23 cellular contexts compared by ENCODE assay signal in genomic region chr18:11810379-11810778, GRCh38. TPM values are rescaled to one million over a fixed set of nuclear protein-coding genes. Genes with fewer than 3 reads are reported as not detected.
DNase-seq lines count a peak whose midpoint lies in the region; ATAC-seq, FAIRE-seq and TF ChIP-seq lines count a peak whose summit lies in the region.
"Had no signal": no experiment of that assay in that cellular context is flagged by ENCODE, and none has a peak within 500 bp of the region (broad histone marks: within the 10 kb centered on the region; RNA-seq: fewer than 3 reads in every experiment).

No MANE protein-coding gene starts in this region.

- no peak overlapping the region for H2AK5ac ChIP-seq in H9 (ENCODE audit: insufficient read length, low read length)

- peak overlapping the region; percentile 66 for H3K18ac ChIP-seq in H9 (ENCODE audit: insufficient read length, low read depth, low read length)

- H3K27ac Mint-ChIP-seq in H9 (peak overlapping the region; percentile 95 to 99 (median 95)), WTC11 (peak overlapping the region; percentile 93; the same call in 1 of the 2 replicates), endodermal cell (peak overlapping the region; percentile 84), neural progenitor cell (no peak overlapping the region)
- H3K27ac Mint-ChIP-seq: B cell; CD4-positive, CD25-positive, alpha-beta regulatory T cell; CD8-positive, alpha-beta T cell; HFFc6 had no signal

- H3K79me2 ChIP-seq in H9 (ENCODE audit: insufficient read depth, low read length), result no peaks in the 10 kb centered on the region
- no peaks in the 10 kb centered on the region for H3K79me2 ChIP-seq in neural progenitor cell (ENCODE audit: low read depth)

- no peak for TF ChIP-seq POLR2A in GM12892 (IDR thresholded peaks at IDR 0.05; ENCODE audit: low read depth, low read length)

- no peak overlapping the region for H3K23ac ChIP-seq in H9 (ENCODE audit: insufficient read length, low read depth, low read length)

- H3K27ac ChIP-seq in H9 (ENCODE audit: insufficient read length, low read depth, low read length), result no peak overlapping the region
- no peak overlapping the region for H3K27ac ChIP-seq in endodermal cell (ENCODE audit: low read depth, low read length)
- H3K27ac ChIP-seq in neural progenitor cell, result peak overlapping the region; percentile 50
- H3K27ac ChIP-seq: BLaER1, C4-2B had no signal

- H3K14ac ChIP-seq in H9 (ENCODE audit: insufficient read depth, low read length), result peak overlapping the region; percentile 62; the same call in 1 of the 2 replicates

- no peak overlapping the region for H2BK5ac ChIP-seq in H9 (ENCODE audit: insufficient read length, low read length)

- no peak overlapping the region for H2BK12ac ChIP-seq in H9 (ENCODE audit: insufficient read length, low read depth, low read length)

- no peak overlapping the region for H3K4ac ChIP-seq in H9 (ENCODE audit: low read depth, low read length)

- no peaks in the 10 kb centered on the region for H3K79me1 ChIP-seq in H9 (ENCODE audit: insufficient read depth, low read depth, low read length, poor library complexity, severe bottlenecking)

- no peak overlapping the region for H4K91ac ChIP-seq in H9 (ENCODE audit: insufficient read length, low read depth, low read length)

- H3K9me3 Mint-ChIP-seq in H9 (no peaks in the 10 kb centered on the region), WTC11 (no peaks in the 10 kb centered on the region), endodermal cell (no peaks in the 10 kb centered on the region), neural progenitor cell (no peaks in the 10 kb centered on the region)
- H3K9me3 Mint-ChIP-seq: CD8-positive, alpha-beta T cell; HFFc6 had no signal

- no peak for ATAC-seq in WTC11
- ATAC-seq: CD8-positive, alpha-beta T cell; GM12878 had no signal

- no peaks in the 10 kb centered on the region for H3K36me3 Mint-ChIP-seq in H9 (ENCODE audit: insufficient read depth in 1 of 3, low read depth in 3 of 3)
- H3K36me3 Mint-ChIP-seq in WTC11, result no peaks in the 10 kb centered on the region
- H3K36me3 Mint-ChIP-seq in endodermal cell (ENCODE audit: low read depth), result peaks cover 2% of the 10 kb centered on the region
- H3K36me3 Mint-ChIP-seq in neural progenitor cell, result no peaks in the 10 kb centered on the region
- H3K36me3 Mint-ChIP-seq: CD4-positive, CD25-positive, alpha-beta regulatory T cell; CD8-positive, alpha-beta T cell had no signal

- H3K9me3 ChIP-seq in H9 (ENCODE audit: control insufficient read depth, low read depth, low read length) (no peaks in the 10 kb centered on the region), endodermal cell (ENCODE audit: control insufficient read depth, low read length) (no peaks in the 10 kb centered on the region), neural progenitor cell (ENCODE audit: low read depth) (no peaks in the 10 kb centered on the region)
- H3K9me3 ChIP-seq: BLaER1, HAP-1 had no signal

- H3K4me1 Mint-ChIP-seq in H9, result peaks cover 62% of the 10 kb centered on the region in 2 experiments
- H3K4me1 Mint-ChIP-seq in WTC11, result peaks cover 66% of the 10 kb centered on the region
- H3K4me1 Mint-ChIP-seq in endodermal cell, result peaks cover 57% of the 10 kb centered on the region
- peaks cover 42% of the 10 kb centered on the region for H3K4me1 Mint-ChIP-seq in neural progenitor cell
- H3K4me1 Mint-ChIP-seq: B cell; CD4-positive, CD25-positive, alpha-beta regulatory T cell had no signal

- WGBS in H9 (ENCODE audit: extremely low coverage, insufficient read length, low lambda C conversion rate), result no CpG with 5 or more reads among the region's 3 CpGs
- WGBS in endodermal cell (ENCODE audit: insufficient coverage in 1 of 2, insufficient read length in 1 of 2), 2 experiments, result 80 to 94% methylated on average over 2 to 3 of the region's 3 CpGs

- H3K27me3 Mint-ChIP-seq in H9 (ENCODE audit: low read depth) (no peaks in the 10 kb centered on the region), WTC11 (ENCODE audit: low read depth) (no peaks in the 10 kb centered on the region), endodermal cell (ENCODE audit: insufficient read depth) (no peaks in the 10 kb centered on the region), neural progenitor cell (ENCODE audit: insufficient read depth, low read depth) (peaks cover 5% of the 10 kb centered on the region)

- no peak for TF ChIP-seq CTCF in H9 (conservative IDR thresholded peaks at IDR 0.05)
- TF ChIP-seq CTCF in WTC11 (IDR thresholded peaks at IDR 0.05), result no peak
- TF ChIP-seq CTCF in endodermal cell (conservative IDR thresholded peaks at IDR 0.05), result no peak
- TF ChIP-seq CTCF in neural progenitor cell (IDR thresholded peaks at IDR 0.05), result no peak

- H3K4me1 ChIP-seq in H9 (ENCODE audit: insufficient read depth, low read length), result peaks cover 5% of the 10 kb centered on the region; the same call in 1 of the 2 replicates
- H3K4me1 ChIP-seq in endodermal cell (ENCODE audit: control insufficient read depth, insufficient read depth, low read length), result peaks cover 20% of the 10 kb centered on the region
- peaks cover 24% of the 10 kb centered on the region for H3K4me1 ChIP-seq in neural progenitor cell
- H3K4me1 ChIP-seq: BLaER1 had no signal

- peaks cover 3% of the 10 kb centered on the region for H3K36me3 ChIP-seq in endodermal cell (ENCODE audit: control insufficient read depth, insufficient read depth, low read length)
- H3K36me3 ChIP-seq in neural progenitor cell, result no peaks in the 10 kb centered on the region
- H3K36me3 ChIP-seq: BLaER1, HAP-1 had no signal

- CTCF ChIA-PET in WTC11 (lab: Charles Lee), result interaction anchor here (0.6 to 3.2 kb wide), 13 partner anchors 14 to 426 kb away, joined by 3 to 9 read pairs (median 5); no protein-coding TSS in a partner anchor

- no peak overlapping the region for H2BK20ac ChIP-seq in H9 (ENCODE audit: low read depth, low read length, poor library complexity, severe bottlenecking)

- POLR2A ChIA-PET in WTC11 (lab: Charles Lee), result interaction anchor here (0.6 kb wide), 1 partner anchor 62 kb away, joined by 3 read pairs; no protein-coding TSS in a partner anchor

- H2AFZ ChIP-seq in H9 (ENCODE audit: low read length) (no peak overlapping the region), neural progenitor cell (replicated peaks) (no peak overlapping the region)

- H2BK15ac ChIP-seq in H9 (ENCODE audit: low read depth, low read length), result no peak overlapping the region

- peaks cover 20% of the 10 kb centered on the region for H3F3A ChIP-seq in neural progenitor cell (ENCODE audit: low read depth)

- H4K5ac ChIP-seq in H9 (ENCODE audit: insufficient read length, low read depth, low read length), result no peak overlapping the region

- no peak overlapping the region for H3T11ph ChIP-seq in H9 (ENCODE audit: low read length)

- H4K20me1 ChIP-seq in H9 (ENCODE audit: control insufficient read depth, insufficient read depth, insufficient read length) (no peaks in the 10 kb centered on the region), neural progenitor cell (ENCODE audit: low read depth) (no peaks in the 10 kb centered on the region)
- H4K20me1 ChIP-seq: BLaER1 had no signal

- H3K4me3 Mint-ChIP-seq in H9 (no peak overlapping the region), WTC11 (no peak overlapping the region), endodermal cell (no peak overlapping the region), neural progenitor cell (no peak overlapping the region)
- H3K4me3 Mint-ChIP-seq: B cell; CD4-positive, CD25-positive, alpha-beta regulatory T cell; CD8-positive, alpha-beta T cell; HFFc6 had no signal

- no peak overlapping the region for H4K8ac ChIP-seq in H9 (replicated peaks; ENCODE audit: insufficient read length, low read depth, low read length)

- no peak for DNase-seq in H9
- DNase-seq in WTC11 (ENCODE audit: low spot score), result no peak
- DNase-seq in endodermal cell, result no peak
- no peak for DNase-seq in neural progenitor cell (ENCODE audit: low spot score)
- no peak for DNase-seq in GM12892 (ENCODE audit: insufficient read length)
- DNase-seq in hepatic stellate cell (ENCODE audit: low spot score), result no peak
- no peak for DNase-seq in stimulated activated naive CD4-positive, alpha-beta T cell treated with Interleukin-2 at 50 U/mL for 16 hours (lab: John Stamatoyannopoulos, UW)
- DNase-seq in T1000 (lab: John Stamatoyannopoulos, UW), result no peak
- DNase-seq: CD4-positive, CD25-positive, alpha-beta regulatory T cell; CD8-positive, alpha-beta T cell; DMS 273 treated with DMSO at 0.1 percent for 48 hours; DMS79; EL; GDM1; GOT3; HFFc6 had no signal

- H3K23me2 ChIP-seq in H9 (ENCODE audit: insufficient read length, low read depth, low read length, poor library complexity, severe bottlenecking), result no peaks in the 10 kb centered on the region

- H3K4me3 ChIP-seq in endodermal cell (ENCODE audit: low read length), result no peak overlapping the region
- H3K4me3 ChIP-seq in neural progenitor cell, result no peak overlapping the region
- H3K4me3 ChIP-seq: BLaER1, GM12878, HAP-1 had no signal

- H2BK120ac ChIP-seq in H9 (ENCODE audit: low read depth, low read length, poor library complexity, severe bottlenecking), result no peak overlapping the region

- H3K27me3 ChIP-seq in H9 (ENCODE audit: insufficient read depth, low read length), result no peaks in the 10 kb centered on the region
- H3K27me3 ChIP-seq in endodermal cell (ENCODE audit: control insufficient read depth, insufficient read depth, low read length, poor library complexity, severe bottlenecking), result no peaks in the 10 kb centered on the region
- no peaks in the 10 kb centered on the region for H3K27me3 ChIP-seq in neural progenitor cell
- H3K27me3 ChIP-seq: BLaER1 had no signal

- no peak overlapping the region for H3K9ac ChIP-seq in H9 (ENCODE audit: extremely low read depth, insufficient read length, low read length)
- H3K9ac ChIP-seq in endodermal cell (ENCODE audit: extremely low read depth, low read length, poor library complexity, severe bottlenecking), result no peak overlapping the region
- no peak overlapping the region for H3K9ac ChIP-seq in neural progenitor cell
- H3K9ac ChIP-seq: BLaER1 had no signal

- H3K4me2 ChIP-seq in H9 (ENCODE audit: insufficient read depth, insufficient read length, low read length), result no peak overlapping the region
- peak overlapping the region; percentile 39 for H3K4me2 ChIP-seq in neural progenitor cell
- H3K4me2 ChIP-seq: BLaER1 had no signal

- no peak for FAIRE-seq in GM12892 (lab: Jason Lieb, UNC)
- FAIRE-seq: D721Med, GM12878, GM18507 had no signal

- no peak overlapping the region for H3K56ac ChIP-seq in H9 (ENCODE audit: insufficient read length, low read depth, low read length)

RNA-seq across cellular contexts. Expression of gene CHMP1B, which starts 40.8 kb away (rescaled TPM):
- total RNA-seq in H9 (2021), result 38.7 and 39.2 TPM in 2 replicates
- total RNA-seq in WTC11 (2021), result 34.1 to 37.2 TPM (median 35.5 TPM) in 3 replicates
- total RNA-seq in endodermal cell, result 10 to 100 TPM; 35.3 to 35.8 TPM
- polyA plus RNA-seq in endodermal cell (2013, experiment 1 of 2), result 37.6 TPM
- polyA plus RNA-seq in endodermal cell (2013, experiment 2 of 2), result 35.4 TPM
- total RNA-seq in neural progenitor cell (ENCODE audit: low replicate concordance), result 50.8 and 62.9 TPM in 2 replicates
- 15.8 TPM for polyA plus RNA-seq in GM12892 (2012; ENCODE audit: missing spikeins)
